22 cellular contexts compared by ENCODE assay signal in genomic region chr1:26037904-26038303, GRCh38. TPM values are rescaled to one million over a fixed set of nuclear protein-coding genes. Genes with fewer than 3 reads are reported as not detected.
"Had no signal": no experiment of that assay in that cellular context is flagged by ENCODE, and none has a peak within 500 bp of the region (broad histone marks: within the 10 kb centered on the region; RNA-seq: fewer than 3 reads in every experiment).

No MANE protein-coding gene starts in this region.

- DNase-seq: activated CD4-positive, alpha-beta memory T cell treated with anti-CD3 and anti-CD28 coated beads, Interleukin-2, amount 10 ng/mL, durations not matched to agents 7 days and 5 days; activated CD4-positive, alpha-beta T cell treated with anti-CD3 and anti-CD28 coated beads, Interleukin-2, amount 10 ng/mL, durations not matched to agents 24 days and 14 days; activated effector memory CD4-positive, alpha-beta T cell treated with Interleukin-2 at 50 U/mL for 16 hours; activated naive CD4-positive, alpha-beta T cell treated with anti-CD3 and anti-CD28 coated beads for 36 hours; activated T-cell treated with anti-CD3 and anti-CD28 coated beads, Interleukin-2, amount 50 U/mL, for 72 hours; amygdala; kidney glomerular epithelial cell; stimulated activated CD4-positive, alpha-beta T cell treated with anti-CD3 and anti-CD28 coated beads, Interleukin-1b, Interleukin-23, amount 100 ng/mL, for 48 hours; stomach; upper lobe of left lung had no signal

- ATAC-seq: activated CD4-positive, CD25-positive, alpha-beta regulatory T cell treated with anti-CD3 and anti-CD28 coated beads, Interleukin-2, amount 50 U/mL, for 24 hours; activated T-cell treated with anti-CD3 and anti-CD28 coated beads, Interleukin-2, amount 50 U/mL, for 72 hours; SK-N-SH treated with all-trans-retinoic acid at 6 μM for 48 hours; stimulated activated memory B cell treated with anti-CD40 and anti-IgM and Interleukin-4, amounts not matched to agents 10 μg/mL and 1 μg/mL and 100 μg/mL, for 72 hours had no signal

- H3K9me3 ChIP-seq: stomach, suprapubic skin, upper lobe of left lung had no signal

- H3K27ac ChIP-seq: epithelial cell of prostate, skin epidermis, stomach, suprapubic skin, upper lobe of left lung, VCaP had no signal

- H3K36me3 ChIP-seq: stomach, suprapubic skin, upper lobe of left lung had no signal

- H3K4me3 ChIP-seq: skin epidermis, stomach, suprapubic skin, upper lobe of left lung had no signal

RNA-seq across cellular contexts. Expression of gene SLC30A2, which starts 8.0 kb away (rescaled TPM):
- total RNA-seq: activated CD4-positive, alpha-beta memory T cell treated with anti-CD3 and anti-CD28 coated beads, Interleukin-2, amount 10 ng/mL, durations not matched to agents 7 days and 5 days; activated CD4-positive, alpha-beta T cell treated with anti-CD3 and anti-CD28 coated beads, Interleukin-2, amount 10 ng/mL, durations not matched to agents 24 days and 14 days; activated naive CD4-positive, alpha-beta T cell treated with anti-CD3 and anti-CD28 coated beads for 36 hours; activated T-cell treated with anti-CD3 and anti-CD28 coated beads, Interleukin-2, amount 50 U/mL, for 72 hours; fibroblast of villous mesenchyme; mononuclear cell; T-helper 2 cell treated with Interferon-gamma antibody and Interleukin-4, amounts not matched to agents 100 ng/mL and 5 ng/mL, for 36 hours had no signal

RNA-seq across cellular contexts. Expression of gene EXTL1, which starts 16.3 kb away (rescaled TPM):
- total RNA-seq: activated CD4-positive, alpha-beta memory T cell treated with anti-CD3 and anti-CD28 coated beads, Interleukin-2, amount 10 ng/mL, durations not matched to agents 7 days and 5 days; activated CD4-positive, alpha-beta T cell treated with anti-CD3 and anti-CD28 coated beads, Interleukin-2, amount 10 ng/mL, durations not matched to agents 24 days and 14 days; activated naive CD4-positive, alpha-beta T cell treated with anti-CD3 and anti-CD28 coated beads for 36 hours; activated T-cell treated with anti-CD3 and anti-CD28 coated beads, Interleukin-2, amount 50 U/mL, for 72 hours; T-helper 2 cell treated with Interferon-gamma antibody and Interleukin-4, amounts not matched to agents 100 ng/mL and 5 ng/mL, for 36 hours had no signal
- polyA plus RNA-seq: liver had no signal

RNA-seq across cellular contexts. Expression of gene TRIM63, which starts 29.5 kb away (rescaled TPM):
- total RNA-seq: activated CD4-positive, alpha-beta T cell treated with anti-CD3 and anti-CD28 coated beads, Interleukin-2, amount 10 ng/mL, durations not matched to agents 24 days and 14 days; fibroblast of villous mesenchyme; liver; mononuclear cell; progenitor cell of endocrine pancreas; T-helper 2 cell treated with Interferon-gamma antibody and Interleukin-4, amounts not matched to agents 100 ng/mL and 5 ng/mL, for 36 hours had no signal
